In the genomic region with DNA sequence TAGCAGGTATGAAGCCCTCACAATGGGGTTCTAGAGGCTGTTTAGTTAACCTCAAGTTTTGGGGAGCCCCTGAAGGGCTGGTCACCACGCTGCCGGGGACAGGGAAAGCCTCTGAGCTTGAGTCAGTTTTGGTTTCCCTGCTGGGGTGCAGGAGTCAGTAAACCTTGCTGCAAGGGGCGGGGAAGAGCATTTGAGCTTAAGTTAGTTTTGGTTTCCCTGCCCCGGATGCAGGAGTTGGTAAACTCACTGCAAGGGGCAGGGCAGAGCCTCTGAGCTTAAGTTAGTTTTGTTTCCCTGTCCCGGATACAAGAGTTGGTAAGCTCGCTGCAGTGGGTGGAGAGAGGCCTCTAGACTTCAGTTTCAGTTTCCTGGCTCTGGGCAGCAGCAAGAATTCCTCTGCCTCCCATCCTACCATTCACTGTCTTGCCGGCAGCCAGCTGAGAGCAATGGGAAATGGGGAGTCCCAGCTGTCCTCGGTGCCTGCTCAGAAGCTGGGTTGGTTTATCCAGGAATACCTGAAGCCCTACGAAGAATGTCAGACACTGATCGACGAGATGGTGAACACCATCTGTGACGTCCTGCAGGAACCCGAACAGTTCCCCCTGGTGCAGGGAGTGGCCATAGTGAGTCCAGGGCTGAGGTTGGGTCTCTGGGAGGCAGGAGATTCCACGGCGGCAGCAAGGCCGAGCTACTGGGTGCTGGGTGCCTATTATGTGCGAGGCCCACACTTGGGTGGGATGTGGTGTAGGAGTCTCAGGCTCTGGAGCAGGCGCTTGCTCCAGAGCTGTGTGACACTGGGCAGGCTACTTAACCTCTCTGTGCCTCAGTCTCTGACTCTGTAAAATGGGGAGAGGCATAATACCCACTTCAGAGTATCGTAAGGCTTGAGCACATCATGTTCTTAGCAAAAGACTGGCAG, we compare ENCODE assay signal across 8 cellular contexts. TPM values are rescaled to one million over a fixed set of nuclear protein-coding genes. Genes with fewer than 3 reads are reported as not detected.
DNase-seq lines count a peak whose midpoint lies in the region; TF ChIP-seq lines count a peak whose summit lies in the region.

A gene with protein sequence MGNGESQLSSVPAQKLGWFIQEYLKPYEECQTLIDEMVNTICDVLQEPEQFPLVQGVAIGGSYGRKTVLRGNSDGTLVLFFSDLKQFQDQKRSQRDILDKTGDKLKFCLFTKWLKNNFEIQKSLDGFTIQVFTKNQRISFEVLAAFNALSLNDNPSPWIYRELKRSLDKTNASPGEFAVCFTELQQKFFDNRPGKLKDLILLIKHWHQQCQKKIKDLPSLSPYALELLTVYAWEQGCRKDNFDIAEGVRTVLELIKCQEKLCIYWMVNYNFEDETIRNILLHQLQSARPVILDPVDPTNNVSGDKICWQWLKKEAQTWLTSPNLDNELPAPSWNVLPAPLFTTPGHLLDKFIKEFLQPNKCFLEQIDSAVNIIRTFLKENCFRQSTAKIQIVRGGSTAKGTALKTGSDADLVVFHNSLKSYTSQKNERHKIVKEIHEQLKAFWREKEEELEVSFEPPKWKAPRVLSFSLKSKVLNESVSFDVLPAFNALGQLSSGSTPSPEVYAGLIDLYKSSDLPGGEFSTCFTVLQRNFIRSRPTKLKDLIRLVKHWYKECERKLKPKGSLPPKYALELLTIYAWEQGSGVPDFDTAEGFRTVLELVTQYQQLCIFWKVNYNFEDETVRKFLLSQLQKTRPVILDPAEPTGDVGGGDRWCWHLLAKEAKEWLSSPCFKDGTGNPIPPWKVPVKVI (plus strand): TSS at position 357 of the 919 bp plus-strand sequence. CDS start 90 bp downstream, at position 447.

- H3K4me3 ChIP-seq in GM08714 (ENCODE audit: low read length) (peak within 1 kb of the TSS; percentile 96), NB4 (ENCODE audit: low read depth, low read length) (peak within 1 kb of the TSS; percentile 18), fibroblast of the aortic adventitia (ENCODE audit: low read depth, low read length) (peak within 1 kb of the TSS; percentile 57), vagina (peak within 1 kb of the TSS; percentile 50 to 53)

- peaks cover 17% of the 10 kb centered on the region for H3K9me3 Mint-ChIP-seq in activated T-cell treated with anti-CD3 and anti-CD28 coated beads, Interleukin-2, amount 50 U/mL, for 24 hours

- H3K4me3 Mint-ChIP-seq in activated T-cell treated with anti-CD3 and anti-CD28 coated beads, Interleukin-2, amount 50 U/mL, for 24 hours = peak within 1 kb of the TSS; percentile 98

- peaks cover 40% of the 10 kb centered on the region for H3K36me3 Mint-ChIP-seq in activated T-cell treated with anti-CD3 and anti-CD28 coated beads, Interleukin-2, amount 50 U/mL, for 24 hours (ENCODE audit: low read depth)

- intact Hi-C loops in vagina (cut with DNase I) = no loop called here

- H3K27me3 Mint-ChIP-seq in activated T-cell treated with anti-CD3 and anti-CD28 coated beads, Interleukin-2, amount 50 U/mL, for 24 hours = no peaks in the 10 kb centered on the region

- H3K27ac Mint-ChIP-seq in activated T-cell treated with anti-CD3 and anti-CD28 coated beads, Interleukin-2, amount 50 U/mL, for 24 hours = peak within 1 kb of the TSS; percentile 99

- DNase-seq in GOT3 (lab: John Stamatoyannopoulos, UW) = peak; percentile 32
- DNase-seq in NB4 (ENCODE audit: low read depth) = peak; percentile 77
- DNase-seq in activated T-cell treated with anti-CD3 and anti-CD28 coated beads, Interleukin-2, amount 50 U/mL, for 24 hours = peak; percentile 80
- DNase-seq in fibroblast of the aortic adventitia (ENCODE audit: low read depth) = peak; percentile 83
- peak; percentile 42 for DNase-seq in putamen (ENCODE audit: low spot score)
- peak; percentile 87 to 95 for DNase-seq in vagina (ENCODE audit: extremely low spot score in 2 of 2)
- DNase-seq in NCI-H82 treated with DMSO at 0.1 percent for 48 hours (lab: John Stamatoyannopoulos, UW; ENCODE audit: unreplicated experiment) = no peak

- H3K36me3 ChIP-seq in vagina = no peaks in the 10 kb centered on the region

- TF ChIP-seq CTCF in NB4 (IDR thresholded peaks at IDR 0.05; ENCODE audit: low read depth, low read length) = no peak
- no peak for TF ChIP-seq CTCF in fibroblast of the aortic adventitia (IDR thresholded peaks at IDR 0.05; ENCODE audit: insufficient read depth, low read length)
- TF ChIP-seq CTCF in vagina (IDR thresholded peaks at IDR 0.05) = no peak

- H3K9me3 ChIP-seq in vagina = no peaks in the 10 kb centered on the region

- no peak for TF ChIP-seq POLR2A in NB4 (IDR thresholded peaks at IDR 0.05; ENCODE audit: extremely low read depth, insufficient read length)
- no peak for TF ChIP-seq POLR2A in vagina (IDR thresholded peaks at IDR 0.05)

- peaks cover 51% of the 10 kb centered on the region for H3K4me1 Mint-ChIP-seq in activated T-cell treated with anti-CD3 and anti-CD28 coated beads, Interleukin-2, amount 50 U/mL, for 24 hours (ENCODE audit: low read depth)

- no peaks in the 10 kb centered on the region for H3K27me3 ChIP-seq in vagina

- H3K4me1 ChIP-seq in vagina = peaks cover 25% of the 10 kb centered on the region

- peak within 1 kb of the TSS; percentile 84 for H3K27ac ChIP-seq in vagina

RNA-seq across cellular contexts. Expression of the gene that starts here (rescaled TPM):
- total RNA-seq in fibroblast of the aortic adventitia (ENCODE audit: low replicate concordance) (2.0 and 3.7 TPM in 2 replicates), vagina (14.0 TPM)

Comparison
In these comparisons a context has a peak if more than half of its experiments do, and no peak if none do; other contexts are left out.
1. H3K4me3 ChIP-seq: peak in every context shown above with its lines; median percentile 96 in GM08714; 57 in fibroblast of the aortic adventitia; 52 in vagina; 18 in NB4.